ENCODE assay signal across 1 cellular context in genomic region chr20:3925899-3926638, GRCh38.
TF ChIP-seq lines count a peak whose summit lies in the region.

No MANE protein-coding gene starts in this region.

TF ChIP-seq in HepG2, 621 proteins besides CTCF, POLR2A, EP300 and RAD21 (continued from another document and continues in another):
- TF ChIP-seq, protein P1, sequence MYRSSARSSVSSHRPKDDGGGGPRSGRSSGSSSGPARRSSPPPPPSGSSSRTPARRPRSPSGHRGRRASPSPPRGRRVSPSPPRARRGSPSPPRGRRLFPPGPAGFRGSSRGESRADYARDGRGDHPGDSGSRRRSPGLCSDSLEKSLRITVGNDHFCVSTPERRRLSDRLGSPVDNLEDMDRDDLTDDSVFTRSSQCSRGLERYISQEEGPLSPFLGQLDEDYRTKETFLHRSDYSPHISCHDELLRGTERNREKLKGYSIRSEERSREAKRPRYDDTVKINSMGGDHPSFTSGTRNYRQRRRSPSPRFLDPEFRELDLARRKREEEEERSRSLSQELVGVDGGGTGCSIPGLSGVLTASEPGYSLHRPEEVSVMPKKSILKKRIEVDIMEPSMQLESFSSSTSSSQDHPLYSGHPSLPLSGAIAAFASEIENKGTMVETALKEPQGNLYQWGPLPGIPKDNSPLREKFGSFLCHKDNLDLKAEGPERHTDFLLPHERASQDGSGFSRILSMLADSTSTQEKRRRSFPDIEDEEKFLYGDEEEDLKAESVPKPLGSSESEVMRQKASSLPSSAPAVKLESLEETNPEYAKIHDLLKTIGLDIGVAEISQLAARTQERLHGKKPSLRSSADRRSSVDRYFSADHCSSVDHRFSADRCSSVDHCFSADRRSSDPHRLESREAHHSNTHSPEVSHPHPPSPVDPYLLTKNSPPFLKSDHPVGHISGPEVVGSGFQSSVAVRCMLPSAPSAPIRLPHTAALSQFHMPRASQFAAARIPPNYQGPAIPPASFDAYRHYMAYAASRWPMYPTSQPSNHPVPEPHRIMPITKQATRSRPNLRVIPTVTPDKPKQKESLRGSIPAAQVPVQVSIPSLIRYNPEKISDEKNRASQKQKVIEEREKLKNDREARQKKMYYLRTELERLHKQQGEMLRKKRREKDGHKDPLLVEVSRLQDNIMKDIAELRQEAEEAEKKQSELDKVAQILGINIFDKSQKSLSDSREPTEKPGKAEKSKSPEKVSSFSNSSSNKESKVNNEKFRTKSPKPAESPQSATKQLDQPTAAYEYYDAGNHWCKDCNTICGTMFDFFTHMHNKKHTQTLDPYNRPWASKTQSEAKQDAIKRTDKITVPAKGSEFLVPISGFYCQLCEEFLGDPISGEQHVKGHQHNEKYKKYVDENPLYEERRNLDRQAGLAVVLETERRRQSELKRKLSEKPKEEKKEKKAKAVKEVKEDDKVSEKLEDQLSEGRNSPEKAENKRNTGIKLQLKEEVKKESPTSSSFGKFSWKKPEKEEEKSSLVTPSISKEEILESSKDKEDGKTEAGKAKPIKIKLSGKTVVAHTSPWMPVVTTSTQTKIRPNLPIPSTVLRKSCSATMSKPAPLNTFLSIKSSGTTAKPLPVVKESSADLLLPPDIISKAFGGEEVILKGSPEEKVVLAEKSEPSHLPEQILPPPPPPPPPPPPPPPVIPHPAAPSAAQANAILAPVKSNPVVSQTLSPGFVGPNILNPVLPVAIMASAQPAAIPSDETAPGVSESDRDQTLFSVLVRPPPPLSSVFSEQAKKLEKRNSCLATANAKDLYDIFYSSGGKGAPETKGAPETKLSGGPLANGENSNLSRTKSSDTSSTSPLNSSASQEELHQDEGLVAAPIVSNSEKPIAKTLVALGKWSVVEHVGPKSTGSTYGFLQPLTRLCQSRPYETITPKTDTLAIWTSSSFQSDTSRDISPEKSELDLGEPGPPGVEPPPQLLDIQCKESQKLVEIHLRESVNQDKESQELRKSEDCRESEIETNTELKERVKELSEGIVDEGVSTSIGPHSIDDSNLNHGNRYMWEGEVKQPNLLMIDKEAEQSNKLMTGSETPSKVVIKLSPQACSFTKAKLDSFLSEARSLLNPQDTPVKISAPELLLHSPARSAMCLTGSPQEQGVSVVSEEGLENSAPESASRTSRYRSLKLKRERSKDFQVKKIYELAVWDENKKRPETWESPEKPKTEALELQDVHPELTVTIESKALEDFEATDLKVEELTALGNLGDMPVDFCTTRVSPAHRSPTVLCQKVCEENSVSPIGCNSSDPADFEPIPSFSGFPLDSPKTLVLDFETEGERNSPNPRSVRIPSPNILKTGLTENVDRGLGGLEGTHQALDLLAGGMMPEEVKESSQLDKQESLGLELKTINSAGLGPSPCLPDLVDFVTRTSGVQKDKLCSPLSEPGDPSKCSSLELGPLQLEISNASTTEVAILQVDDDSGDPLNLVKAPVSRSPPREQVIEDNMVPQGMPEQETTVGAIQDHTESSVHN (CRISPR knock-in tag; IDR thresholded peaks at IDR 0.05): no peak
- TF ChIP-seq ZNF34 (CRISPR knock-in tag; IDR thresholded peaks at IDR 0.05; ENCODE audit: borderline replicate concordance): 0 out of 2 replicates have a peak, but pooled peaks have one; percentile 55
- no peak for TF ChIP-seq SKI (IDR thresholded peaks at IDR 0.05; ENCODE audit: partially characterized antibody)
- 0 out of 2 replicates have a peak, but pooled peaks have one; percentile 11 for TF ChIP-seq ZNF563 (CRISPR knock-in tag; IDR thresholded peaks at IDR 0.05)
- no peak for TF ChIP-seq ZNF75D (CRISPR knock-in tag; IDR thresholded peaks at IDR 0.05; ENCODE audit: borderline replicate concordance)
- TF ChIP-seq ZBTB43 (CRISPR knock-in tag; conservative IDR thresholded peaks at IDR 0.05): no peak
- 0 out of 2 replicates have a peak, but pooled peaks have one; percentile 3 for TF ChIP-seq MIXL1 (CRISPR knock-in tag; IDR thresholded peaks at IDR 0.05)
- no peak for TF ChIP-seq ZBTB7B (CRISPR knock-in tag; IDR thresholded peaks at IDR 0.05)
- peak; percentile 11 for TF ChIP-seq MED8 (CRISPR knock-in tag; IDR thresholded peaks at IDR 0.05; ENCODE audit: insufficient replicate concordance)
- no peak for TF ChIP-seq SMARCE1 (IDR thresholded peaks at IDR 0.05; ENCODE audit: borderline replicate concordance)
- TF ChIP-seq ZNF343 (CRISPR knock-in tag; IDR thresholded peaks at IDR 0.05): no peak
- TF ChIP-seq AGO2 (optimal IDR thresholded peaks at IDR 0.05; ENCODE audit: low read depth, low read length): peak; percentile 86
- 0 out of 2 replicates have a peak, but pooled peaks have one; percentile 72 for TF ChIP-seq SSRP1 (CRISPR knock-in tag; IDR thresholded peaks at IDR 0.05)
- no peak for TF ChIP-seq ZBTB34 (CRISPR knock-in tag; IDR thresholded peaks at IDR 0.05)
- TF ChIP-seq KLF12 (CRISPR knock-in tag; IDR thresholded peaks at IDR 0.05; ENCODE audit: borderline replicate concordance): no peak
- TF ChIP-seq MBD4 (IDR thresholded peaks at IDR 0.05; ENCODE audit: borderline replicate concordance, low read length): peak; percentile 44; the same call in 1 of the 2 replicates
- TF ChIP-seq JARID2 (CRISPR knock-in tag; IDR thresholded peaks at IDR 0.05; ENCODE audit: insufficient replicate concordance): no peak
- TF ChIP-seq, protein P2, sequence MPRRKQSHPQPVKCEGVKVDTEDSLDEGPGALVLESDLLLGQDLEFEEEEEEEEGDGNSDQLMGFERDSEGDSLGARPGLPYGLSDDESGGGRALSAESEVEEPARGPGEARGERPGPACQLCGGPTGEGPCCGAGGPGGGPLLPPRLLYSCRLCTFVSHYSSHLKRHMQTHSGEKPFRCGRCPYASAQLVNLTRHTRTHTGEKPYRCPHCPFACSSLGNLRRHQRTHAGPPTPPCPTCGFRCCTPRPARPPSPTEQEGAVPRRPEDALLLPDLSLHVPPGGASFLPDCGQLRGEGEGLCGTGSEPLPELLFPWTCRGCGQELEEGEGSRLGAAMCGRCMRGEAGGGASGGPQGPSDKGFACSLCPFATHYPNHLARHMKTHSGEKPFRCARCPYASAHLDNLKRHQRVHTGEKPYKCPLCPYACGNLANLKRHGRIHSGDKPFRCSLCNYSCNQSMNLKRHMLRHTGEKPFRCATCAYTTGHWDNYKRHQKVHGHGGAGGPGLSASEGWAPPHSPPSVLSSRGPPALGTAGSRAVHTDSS (CRISPR knock-in tag; conservative IDR thresholded peaks at IDR 0.05): no peak
- 0 out of 2 replicates have a peak, but pooled peaks have one; percentile 27 for TF ChIP-seq ZNF598 (CRISPR knock-in tag; IDR thresholded peaks at IDR 0.05; ENCODE audit: borderline replicate concordance)
- no peak for TF ChIP-seq FUBP1 (CRISPR knock-in tag; IDR thresholded peaks at IDR 0.05; ENCODE audit: borderline replicate concordance)
- no peak for TF ChIP-seq NKX3-1 (CRISPR knock-in tag; IDR thresholded peaks at IDR 0.05)
- no peak for TF ChIP-seq PRMT3 (CRISPR knock-in tag; IDR thresholded peaks at IDR 0.05; ENCODE audit: borderline replicate concordance, low read depth)
- TF ChIP-seq FOXA1 (IDR thresholded peaks at IDR 0.05): no peak
- no peak for TF ChIP-seq FOXA1 (CRISPR knock-in tag; IDR thresholded peaks at IDR 0.05)
- no peak for TF ChIP-seq ZFY (CRISPR knock-in tag; IDR thresholded peaks at IDR 0.05)
- no peak for TF ChIP-seq NONO (IDR thresholded peaks at IDR 0.05)
- peak; percentile 62 for TF ChIP-seq NONO (CRISPR knock-in tag; conservative IDR thresholded peaks at IDR 0.05)
- TF ChIP-seq ZNF263 (CRISPR knock-in tag; IDR thresholded peaks at IDR 0.05): no peak
- TF ChIP-seq ZNF230 (CRISPR knock-in tag; IDR thresholded peaks at IDR 0.05): peak; percentile 22; the same call in 1 of the 2 replicates
- no peak for TF ChIP-seq ZNF142 (CRISPR knock-in tag; IDR thresholded peaks at IDR 0.05)
- peak; percentile 86 for TF ChIP-seq RBM22 (optimal IDR thresholded peaks at IDR 0.05; ENCODE audit: low read length)
- TF ChIP-seq, protein P3, sequence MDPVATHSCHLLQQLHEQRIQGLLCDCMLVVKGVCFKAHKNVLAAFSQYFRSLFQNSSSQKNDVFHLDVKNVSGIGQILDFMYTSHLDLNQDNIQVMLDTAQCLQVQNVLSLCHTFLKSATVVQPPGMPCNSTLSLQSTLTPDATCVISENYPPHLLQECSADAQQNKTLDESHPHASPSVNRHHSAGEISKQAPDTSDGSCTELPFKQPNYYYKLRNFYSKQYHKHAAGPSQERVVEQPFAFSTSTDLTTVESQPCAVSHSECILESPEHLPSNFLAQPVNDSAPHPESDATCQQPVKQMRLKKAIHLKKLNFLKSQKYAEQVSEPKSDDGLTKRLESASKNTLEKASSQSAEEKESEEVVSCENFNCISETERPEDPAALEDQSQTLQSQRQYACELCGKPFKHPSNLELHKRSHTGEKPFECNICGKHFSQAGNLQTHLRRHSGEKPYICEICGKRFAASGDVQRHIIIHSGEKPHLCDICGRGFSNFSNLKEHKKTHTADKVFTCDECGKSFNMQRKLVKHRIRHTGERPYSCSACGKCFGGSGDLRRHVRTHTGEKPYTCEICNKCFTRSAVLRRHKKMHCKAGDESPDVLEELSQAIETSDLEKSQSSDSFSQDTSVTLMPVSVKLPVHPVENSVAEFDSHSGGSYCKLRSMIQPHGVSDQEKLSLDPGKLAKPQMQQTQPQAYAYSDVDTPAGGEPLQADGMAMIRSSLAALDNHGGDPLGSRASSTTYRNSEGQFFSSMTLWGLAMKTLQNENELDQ (CRISPR knock-in tag; IDR thresholded peaks at IDR 0.05; ENCODE audit: borderline replicate concordance): no peak
- TF ChIP-seq ZNF792 (CRISPR knock-in tag; IDR thresholded peaks at IDR 0.05): no peak
- TF ChIP-seq, protein P4, sequence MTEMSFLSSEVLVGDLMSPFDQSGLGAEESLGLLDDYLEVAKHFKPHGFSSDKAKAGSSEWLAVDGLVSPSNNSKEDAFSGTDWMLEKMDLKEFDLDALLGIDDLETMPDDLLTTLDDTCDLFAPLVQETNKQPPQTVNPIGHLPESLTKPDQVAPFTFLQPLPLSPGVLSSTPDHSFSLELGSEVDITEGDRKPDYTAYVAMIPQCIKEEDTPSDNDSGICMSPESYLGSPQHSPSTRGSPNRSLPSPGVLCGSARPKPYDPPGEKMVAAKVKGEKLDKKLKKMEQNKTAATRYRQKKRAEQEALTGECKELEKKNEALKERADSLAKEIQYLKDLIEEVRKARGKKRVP (CRISPR knock-in tag; IDR thresholded peaks at IDR 0.05): 0 out of 4 replicates have a peak, but pooled peaks of 1 of the 2 experiments have one; percentile 23
- TF ChIP-seq POLR2G (IDR thresholded peaks at IDR 0.05; ENCODE audit: low read depth, low read length): peak; percentile 38
